In genomic region chr3:170038434-170039110, GRCh38 we compare ENCODE assay signal across 8 cellular contexts. TPM values are rescaled to one million over a fixed set of nuclear protein-coding genes. Genes with fewer than 3 reads are reported as not detected.
A peak's percentile ranks its signal among the peaks of the same experiment; 100 is the strongest.
DNase-seq lines count a peak whose midpoint lies in the region; ATAC-seq, FAIRE-seq and TF ChIP-seq lines count a peak whose summit lies in the region.

No MANE protein-coding gene starts in this region.

- FAIRE-seq in pancreas (lab: Jason Lieb, UNC), result no peak

- no peaks in the 10 kb centered on the region for H3K27me3 ChIP-seq in pancreas

- H3K36me3 ChIP-seq in pancreas, result no peaks in the 10 kb centered on the region

- H3K4me1 ChIP-seq in pancreas, result peaks cover 0 to 12% (median 0%) of the 10 kb centered on the region in 3 donors

- TF ChIP-seq CTCF in GM12864 (IDR thresholded peaks at IDR 0.05; ENCODE audit: low read depth, low read length, missing control alignments) (peak; percentile 37), foreskin fibroblast (IDR thresholded peaks at IDR 0.05; ENCODE audit: low read depth, low read length) (no peak), pancreas (IDR thresholded peaks at IDR 0.05) (peak in 1 of 4 donors; percentile 13)

- peak overlapping the region; percentile 13 to 87 (median 67) for H3K27ac ChIP-seq in pancreas

- H3K9me3 ChIP-seq in pancreas, result no peaks in the 10 kb centered on the region

- WGBS in pancreas, 2 donors, result 2 to 3% methylated on average over 50 to 51 of the region's 51 CpGs

- intact Hi-C loops in pancreas (cut with DNase I), result no loop called here

- ATAC-seq in HG02571 (IDR thresholded peaks at IDR 0.05; ENCODE audit: unreplicated experiment), result peak; percentile 15
- ATAC-seq in pancreas, result peak; percentile 38 to 66 (median 51)
- ATAC-seq in HG03469 (IDR thresholded peaks at IDR 0.05; ENCODE audit: unreplicated experiment), result no peak

- DNase-seq in GM12864 (ENCODE audit: low read depth), result no peak
- peak; percentile 28 for DNase-seq in NCI-H526 treated with DMSO at 0.1 percent for 48 hours (lab: John Stamatoyannopoulos, UW)
- peak; percentile 17 for DNase-seq in activated T-helper 1 cell treated with Interleukin-2 at 50 U/mL for 16 hours (ENCODE audit: low read depth)
- DNase-seq in foreskin fibroblast, result peak in 1 of 2 donors; percentile 20
- DNase-seq in pancreas, result peak; percentile 43 to 74 (median 50)
- DNase-seq in AG08396 (ENCODE audit: low spot score), result no peak

- H3K4me3 ChIP-seq in GM12864 (ENCODE audit: low read depth, low read length) (peak overlapping the region; percentile 99), foreskin fibroblast (ENCODE audit: low read depth in 1 of 2, low read length in 2 of 2) (peak overlapping the region; percentile 37 to 46), pancreas (peak overlapping the region; percentile 50 to 78 (median 68))

RNA-seq across cellular contexts. Expression of gene GPR160, which starts 0.8 kb away (rescaled TPM):
- 10 to 100 TPM in 3 of 6 donors, 1 to 10 TPM in 3; 7.6 to 12.7 (median 10.2) TPM for total RNA-seq in pancreas
- polyA plus RNA-seq in pancreas, result 1 to 10 TPM; 4.4 to 5.1 TPM

Comparison
In these comparisons a context has a peak if more than half of its experiments do, and no peak if none do; other contexts are left out.
1. DNase-seq: peak in NCI-H526 treated with DMSO at 0.1 percent for 48 hours (single experiment), activated T-helper 1 cell treated with Interleukin-2 at 50 U/mL for 16 hours (single experiment) and pancreas (6 of 6); none in GM12864 (single experiment) and AG08396 (single experiment).
2. H3K4me3 ChIP-seq: peak in every context shown above with its lines; median percentile 99 in GM12864; 68 in pancreas; 42 in foreskin fibroblast.